8 cellular contexts compared by ENCODE assay signal in the genomic region with DNA sequence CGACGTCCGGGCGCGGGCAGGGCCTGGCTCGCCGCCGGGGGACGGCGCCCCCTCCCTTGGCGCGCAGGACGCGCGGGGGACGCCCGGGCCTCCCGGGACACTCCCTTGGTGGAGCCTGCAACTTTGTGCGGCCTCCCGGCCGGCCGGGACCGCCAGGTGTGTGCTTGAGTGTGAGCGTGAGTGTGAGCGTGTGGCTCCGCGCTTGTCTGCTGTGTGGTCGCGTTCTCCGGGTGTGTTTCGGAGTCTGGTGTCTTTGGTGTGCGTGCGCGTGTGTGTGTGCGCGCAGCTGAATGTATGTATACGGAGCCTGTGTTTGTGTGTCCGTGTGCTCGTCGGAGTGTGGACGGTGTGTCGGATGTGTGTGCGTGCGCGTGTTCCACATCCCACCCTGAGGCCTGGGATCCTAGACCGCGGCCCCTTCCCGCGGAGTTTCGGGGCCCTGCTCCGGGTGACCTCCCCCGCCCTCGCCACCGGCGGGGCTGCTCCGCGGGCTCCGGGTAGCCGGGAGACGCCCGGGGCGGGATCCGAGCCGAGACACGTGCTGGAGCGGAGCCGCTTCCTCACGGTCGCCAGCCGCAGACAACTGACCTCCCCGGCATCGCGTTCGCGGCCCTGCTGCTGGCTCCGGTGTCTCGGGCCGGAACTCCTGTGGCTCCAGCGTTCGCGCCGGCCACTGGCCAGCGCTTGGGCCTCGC. TPM values are rescaled to one million over a fixed set of nuclear protein-coding genes. Genes with fewer than 3 reads are reported as not detected.
DNase-seq lines count a peak whose midpoint lies in the region; ATAC-seq and TF ChIP-seq lines count a peak whose summit lies in the region.

No MANE protein-coding gene starts in this region.

- H3K27ac ChIP-seq in esophagus squamous epithelium, result peak overlapping the region; percentile 49 to 85 (median 67)

- H3K4me1 ChIP-seq in esophagus squamous epithelium, result peaks cover 16 to 34% (median 19%) of the 10 kb centered on the region in 3 donors

- peaks cover 5% of the 10 kb centered on the region for H3K36me3 Mint-ChIP-seq in T-helper 2 cell treated with Interferon-gamma antibody and Interleukin-4, amounts not matched to agents 5 μg/mL and 100 μg/mL, for 36 hours (ENCODE audit: low read depth)
- no peaks in the 10 kb centered on the region for H3K36me3 Mint-ChIP-seq in natural killer cell

- H3K27me3 ChIP-seq in esophagus squamous epithelium, result peaks cover 0 to 51% (median 0%) of the 10 kb centered on the region in 4 donors

- 3 to 21% methylated on average over 8 to 16 of the region's 84 CpGs for WGBS in esophagus squamous epithelium, 2 donors

- TF ChIP-seq CTCF in esophagus squamous epithelium (IDR thresholded peaks at IDR 0.05), result no peak
- no peak for TF ChIP-seq CTCF in natural killer cell (IDR thresholded peaks at IDR 0.05)

- DNase-seq in DMS153 (lab: John Stamatoyannopoulos, UW), result peak; percentile 31
- no peak for DNase-seq in DMS153 treated with DMSO at 0.1 percent for 48 hours (lab: John Stamatoyannopoulos, UW; ENCODE audit: unreplicated experiment)
- DNase-seq in T-helper 2 cell treated with Interferon-gamma antibody and Interleukin-4, amounts not matched to agents 5 μg/mL and 100 μg/mL, for 36 hours (ENCODE audit: low spot score), result no peak
- no peak for DNase-seq in esophagus squamous epithelium (lab: John Stamatoyannopoulos, UW)
- peak; percentile 18 for DNase-seq in natural killer cell
- DNase-seq in CD1c-positive myeloid dendritic cell (ENCODE audit: extremely low spot score), result no peak
- DNase-seq in HPDE6-E6E7 (ENCODE audit: extremely low spot score), result no peak

- no peak for TF ChIP-seq POLR2A in esophagus squamous epithelium (IDR thresholded peaks at IDR 0.05)

- H3K36me3 ChIP-seq in esophagus squamous epithelium, result no peaks in the 10 kb centered on the region

- intact Hi-C loops in esophagus squamous epithelium (cut with DNase I), result loop anchor here (5.0 kb wide), 1 partner anchor 1469 kb away; no protein-coding TSS in a partner anchor
- intact Hi-C loops in natural killer cell (cut with micrococcal nuclease), result loop anchor here (2.0 to 5.0 kb wide), 4 partner anchors 611 to 1143 kb away; no protein-coding TSS in a partner anchor

- no peak for ATAC-seq in natural killer cell
- ATAC-seq in GM19455 (IDR thresholded peaks at IDR 0.05; ENCODE audit: unreplicated experiment), result no peak

- no peaks in the 10 kb centered on the region for H3K9me3 Mint-ChIP-seq in T-helper 2 cell treated with Interferon-gamma antibody and Interleukin-4, amounts not matched to agents 5 μg/mL and 100 μg/mL, for 36 hours
- H3K9me3 Mint-ChIP-seq in natural killer cell, result no peaks in the 10 kb centered on the region

- no peaks in the 10 kb centered on the region for H3K9me3 ChIP-seq in esophagus squamous epithelium

- H3K27me3 Mint-ChIP-seq in T-helper 2 cell treated with Interferon-gamma antibody and Interleukin-4, amounts not matched to agents 5 μg/mL and 100 μg/mL, for 36 hours (ENCODE audit: low read depth), result peaks cover 66% of the 10 kb centered on the region
- peaks cover 56 to 61% of the 10 kb centered on the region in 2 donors for H3K27me3 Mint-ChIP-seq in natural killer cell (ENCODE audit: low read depth in 2 of 2)

- peaks cover 16% of the 10 kb centered on the region for H3K4me1 Mint-ChIP-seq in T-helper 2 cell treated with Interferon-gamma antibody and Interleukin-4, amounts not matched to agents 5 μg/mL and 100 μg/mL, for 36 hours (ENCODE audit: low read depth)
- H3K4me1 Mint-ChIP-seq in natural killer cell, result peaks cover 18 to 23% of the 10 kb centered on the region in 2 donors

- H3K4me3 ChIP-seq in esophagus squamous epithelium, result peak overlapping the region; percentile 25 to 89 (median 56)

- H3K4me3 Mint-ChIP-seq in T-helper 2 cell treated with Interferon-gamma antibody and Interleukin-4, amounts not matched to agents 5 μg/mL and 100 μg/mL, for 36 hours, result peak overlapping the region; percentile 72
- peak overlapping the region; percentile 82 for H3K4me3 Mint-ChIP-seq in natural killer cell

- no peak overlapping the region for H3K27ac Mint-ChIP-seq in T-helper 2 cell treated with Interferon-gamma antibody and Interleukin-4, amounts not matched to agents 5 μg/mL and 100 μg/mL, for 36 hours
- no peak overlapping the region for H3K27ac Mint-ChIP-seq in natural killer cell

RNA-seq across cellular contexts. Expression of gene PTPRU, which starts 1.7 kb away (rescaled TPM):
- total RNA-seq in esophagus squamous epithelium (10 to 100 TPM in 1 of 4 donors, 1 to 10 TPM in 3; 4.3 to 15.9 (median 7.5) TPM), natural killer cell (1 to 10 TPM in 1 of 3 donors, under 1 TPM in 2; 0.54 to 1.6 (median 0.79) TPM)

RNA-seq across cellular contexts. Expression of gene MECR, which starts 7.3 kb away (rescaled TPM):
- total RNA-seq in esophagus squamous epithelium, result 10 to 100 TPM; 14.3 to 29.4 (median 16.1) TPM
- total RNA-seq in natural killer cell, result 10 to 100 TPM in 1 of 3 donors, 1 to 10 TPM in 2; 8.0 to 11.2 (median 8.8) TPM

RNA-seq across cellular contexts. Expression of gene SRSF4, which starts 56.4 kb away (rescaled TPM):
- 10 to 100 TPM; 41.4 to 82.6 (median 56.4) TPM for total RNA-seq in esophagus squamous epithelium
- 100 to 1,000 TPM in 2 of 3 donors, 10 to 100 TPM in 1; 90.2 to 114 (median 101) TPM for total RNA-seq in natural killer cell

Comparison
In these comparisons a context has a peak if more than half of its experiments do, and no peak if none do; other contexts are left out.
1. DNase-seq: peak in DMS153 (single experiment) and natural killer cell (single experiment); none in DMS153 treated with DMSO at 0.1 percent for 48 hours (single experiment), T-helper 2 cell treated with Interferon-gamma antibody and Interleukin-4, amounts not matched to agents 5 μg/mL and 100 μg/mL, for 36 hours (single experiment), esophagus squamous epithelium (single experiment), CD1c-positive myeloid dendritic cell (single experiment) and HPDE6-E6E7 (single experiment).